ENCODE assay signal across 24 cellular contexts in the genomic region with DNA sequence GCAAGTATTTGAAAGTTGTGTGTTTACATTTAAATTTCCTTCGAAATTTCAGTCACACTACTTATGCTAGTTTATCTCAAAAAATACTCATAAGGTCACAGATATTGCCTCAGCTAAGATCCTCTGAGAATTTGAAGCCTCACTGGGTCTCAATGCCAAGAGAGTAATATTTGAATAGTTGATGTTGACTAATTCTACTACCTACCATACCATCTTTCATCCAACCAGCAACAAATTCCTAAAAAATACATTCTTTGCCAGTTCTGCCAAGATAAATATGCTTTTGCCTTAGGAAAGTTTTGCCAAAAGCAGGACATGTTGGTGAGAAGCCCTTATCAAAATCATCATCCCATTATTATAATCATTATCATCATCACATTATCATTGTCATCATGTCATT.
"Had no signal": no experiment of that assay in that cellular context is flagged by ENCODE, and none has a peak within 500 bp of the region (broad histone marks: within the 10 kb centered on the region; RNA-seq: fewer than 3 reads in every experiment).

No MANE protein-coding gene starts in this region.

- H3K4me1 ChIP-seq: adrenal gland, ascending aorta, gastrocnemius medialis had no signal

- DNase-seq: activated CD4-positive, alpha-beta T cell treated with anti-CD3 and anti-CD28 coated beads for 4 hours; activated CD4-positive, alpha-beta T cell treated with anti-CD3 and anti-CD28 coated beads, Interleukin-2, amount 50 U/mL, for 4 hours; activated effector memory CD4-positive, alpha-beta T cell treated with Interleukin-2 at 50 U/mL for 16 hours; activated naive CD4-positive, alpha-beta T cell treated with Interleukin-2 at 50 U/mL for 16 hours; adrenal gland; effector CD4-positive, alpha-beta T cell; gastrocnemius medialis; glutamatergic neuron; islet precursor cell; left cardiac atrium; mammary epithelial cell; naive thymus-derived CD4-positive, alpha-beta T cell; stimulated activated CD4-positive, alpha-beta T cell treated with anti-CD3 and anti-CD28 coated beads, Interleukin-15, amount 100 ng/mL, for 24 hours; stimulated activated CD4-positive, alpha-beta T cell treated with anti-CD3 and anti-CD28 coated beads, Interleukin-2, amount 100 ng/mL, for 24 hours; stimulated activated naive B cell treated with anti-CD40 and anti-IgM and Interleukin-4, amounts not matched to agents 10 μg/mL and 1 μg/mL and 100 μg/mL, for 72 hours; stomach; testis; transverse colon had no signal

- H3K4me3 ChIP-seq: adrenal gland, ascending aorta, cardiac muscle cell, esophagus muscularis mucosa, gastrocnemius medialis, right atrium auricular region, stomach, testis, transverse colon had no signal

- H3K27me3 Mint-ChIP-seq: brain; naive thymus-derived CD4-positive, alpha-beta T cell; stimulated activated naive B cell treated with anti-CD40 and anti-IgM and Interleukin-4, amounts not matched to agents 10 μg/mL and 1 μg/mL and 100 μg/mL, for 72 hours had no signal

- H3K27ac ChIP-seq: adrenal gland, cardiac muscle cell, testis had no signal

- H3K4me3 Mint-ChIP-seq: activated naive CD8-positive, alpha-beta T cell; brain; naive thymus-derived CD4-positive, alpha-beta T cell; stimulated activated naive B cell treated with anti-CD40 and anti-IgM and Interleukin-4, amounts not matched to agents 10 μg/mL and 1 μg/mL and 100 μg/mL, for 72 hours had no signal

- H3K36me3 ChIP-seq: adrenal gland, ascending aorta, cardiac muscle cell, esophagus muscularis mucosa, gastrocnemius medialis, right atrium auricular region, stomach, transverse colon had no signal

- H3K4me1 Mint-ChIP-seq: naive thymus-derived CD4-positive, alpha-beta T cell; stimulated activated naive B cell treated with anti-CD40 and anti-IgM and Interleukin-4, amounts not matched to agents 10 μg/mL and 1 μg/mL and 100 μg/mL, for 72 hours had no signal

- H3K36me3 Mint-ChIP-seq: activated naive CD8-positive, alpha-beta T cell; brain; naive thymus-derived CD4-positive, alpha-beta T cell; stimulated activated naive B cell treated with anti-CD40 and anti-IgM and Interleukin-4, amounts not matched to agents 10 μg/mL and 1 μg/mL and 100 μg/mL, for 72 hours had no signal

- H3K9me3 ChIP-seq: adrenal gland, ascending aorta, esophagus muscularis mucosa, gastrocnemius medialis, testis, transverse colon had no signal

- ATAC-seq: gastrocnemius medialis; left cardiac atrium; naive thymus-derived CD4-positive, alpha-beta T cell; stimulated activated naive B cell treated with anti-CD40 and anti-IgM and Interleukin-4, amounts not matched to agents 10 μg/mL and 1 μg/mL and 100 μg/mL, for 72 hours had no signal

- H3K27ac Mint-ChIP-seq: activated naive CD8-positive, alpha-beta T cell; naive thymus-derived CD4-positive, alpha-beta T cell; stimulated activated naive B cell treated with anti-CD40 and anti-IgM and Interleukin-4, amounts not matched to agents 10 μg/mL and 1 μg/mL and 100 μg/mL, for 72 hours had no signal

- H3K27me3 ChIP-seq: adrenal gland, ascending aorta, cardiac muscle cell, esophagus muscularis mucosa, gastrocnemius medialis, right atrium auricular region, stomach, testis, transverse colon had no signal
